ENCODE assay signal across 1 cellular context in genomic region chr17:81935709-81936084, GRCh38.
TF ChIP-seq lines count a peak whose summit lies in the region.

No MANE protein-coding gene starts in this region.

TF ChIP-seq in H1, 55 proteins besides CTCF, POLR2A, EP300 and RAD21:
- TF ChIP-seq BCL11A (IDR thresholded peaks at IDR 0.05; ENCODE audit: low read depth in 2 of 2, low read length in 2 of 2) = no peak
- TF ChIP-seq, protein P1, sequence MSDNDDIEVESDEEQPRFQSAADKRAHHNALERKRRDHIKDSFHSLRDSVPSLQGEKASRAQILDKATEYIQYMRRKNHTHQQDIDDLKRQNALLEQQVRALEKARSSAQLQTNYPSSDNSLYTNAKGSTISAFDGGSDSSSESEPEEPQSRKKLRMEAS (IDR thresholded peaks at IDR 0.05) = no peak
- TF ChIP-seq KDM1A (IDR thresholded peaks at IDR 0.05; ENCODE audit: borderline replicate concordance, low read length) = no peak
- no peak for TF ChIP-seq RFX5 (IDR thresholded peaks at IDR 0.05; ENCODE audit: borderline replicate concordance, low read depth, low read length)
- TF ChIP-seq CBX5 (IDR thresholded peaks at IDR 0.05; ENCODE audit: low read depth, low read length) = no peak
- TF ChIP-seq, protein P2, sequence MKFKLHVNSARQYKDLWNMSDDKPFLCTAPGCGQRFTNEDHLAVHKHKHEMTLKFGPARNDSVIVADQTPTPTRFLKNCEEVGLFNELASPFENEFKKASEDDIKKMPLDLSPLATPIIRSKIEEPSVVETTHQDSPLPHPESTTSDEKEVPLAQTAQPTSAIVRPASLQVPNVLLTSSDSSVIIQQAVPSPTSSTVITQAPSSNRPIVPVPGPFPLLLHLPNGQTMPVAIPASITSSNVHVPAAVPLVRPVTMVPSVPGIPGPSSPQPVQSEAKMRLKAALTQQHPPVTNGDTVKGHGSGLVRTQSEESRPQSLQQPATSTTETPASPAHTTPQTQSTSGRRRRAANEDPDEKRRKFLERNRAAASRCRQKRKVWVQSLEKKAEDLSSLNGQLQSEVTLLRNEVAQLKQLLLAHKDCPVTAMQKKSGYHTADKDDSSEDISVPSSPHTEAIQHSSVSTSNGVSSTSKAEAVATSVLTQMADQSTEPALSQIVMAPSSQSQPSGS (IDR thresholded peaks at IDR 0.05; ENCODE audit: low read length) = no peak
- no peak for TF ChIP-seq TAF1 (IDR thresholded peaks at IDR 0.05; ENCODE audit: low read depth, low read length)
- no peak for TF ChIP-seq SIRT6 (IDR thresholded peaks at IDR 0.05; ENCODE audit: low read length)
- TF ChIP-seq USF2 (IDR thresholded peaks at IDR 0.05; ENCODE audit: low read length) = no peak
- no peak for TF ChIP-seq JUN (IDR thresholded peaks at IDR 0.05; ENCODE audit: low read depth, low read length)
- TF ChIP-seq TAF7 (optimal IDR thresholded peaks at IDR 0.05; ENCODE audit: borderline replicate concordance, low read depth, low read length) = no peak
- TF ChIP-seq BRCA1 (IDR thresholded peaks at IDR 0.05; ENCODE audit: low read depth, low read length) = no peak
- TF ChIP-seq ASH2L (IDR thresholded peaks at IDR 0.05; ENCODE audit: low read length) = no peak
- TF ChIP-seq SUZ12 (IDR thresholded peaks at IDR 0.05; ENCODE audit: low read length) = no peak
- TF ChIP-seq GTF2F1 (IDR thresholded peaks at IDR 0.05; ENCODE audit: borderline replicate concordance, low read depth, low read length) = no peak
- no peak for TF ChIP-seq KDM5A (IDR thresholded peaks at IDR 0.05; ENCODE audit: low read length)
- TF ChIP-seq POU5F1 (IDR thresholded peaks at IDR 0.05; ENCODE audit: low read depth, low read length) = no peak
TF ChIP-seq in H1: peak in this region for 0.
